ENCODE assay signal across 16 cellular contexts in the genomic region with DNA sequence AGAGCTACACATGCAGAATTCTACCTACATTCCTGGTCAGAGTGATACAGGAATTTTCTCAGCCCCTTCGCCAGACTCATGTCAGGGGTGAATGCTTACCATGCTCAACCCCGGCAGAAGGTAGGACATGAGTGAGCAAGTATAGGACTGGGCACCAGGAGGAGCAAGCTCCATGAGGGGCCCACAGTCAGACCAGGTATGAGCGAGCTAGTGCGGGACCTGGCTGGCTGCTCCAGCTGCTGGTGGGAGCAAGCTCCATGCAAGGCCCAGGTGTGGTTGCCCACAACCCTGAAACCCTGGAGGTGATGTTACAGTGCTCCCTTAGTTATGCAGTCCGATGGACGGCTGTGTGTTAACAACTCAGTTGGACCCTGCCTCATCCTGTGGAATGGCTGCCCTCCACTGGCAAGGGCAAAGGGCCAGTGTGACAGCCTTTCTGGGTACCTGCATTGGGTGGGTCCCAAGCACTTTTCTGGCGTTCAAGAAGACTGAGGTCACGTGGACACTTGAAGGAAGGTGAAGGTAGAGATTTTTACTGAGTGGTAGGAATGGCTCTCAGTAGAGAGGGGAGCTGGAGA.
"Had no signal": no experiment of that assay in that cellular context is flagged by ENCODE, and none has a peak within 500 bp of the region (broad histone marks: within the 10 kb centered on the region; RNA-seq: fewer than 3 reads in every experiment).

No MANE protein-coding gene starts in this region.

- ATAC-seq: activated CD4-positive, alpha-beta T cell treated with anti-CD3 and anti-CD28 coated beads for 36 hours; activated CD8-positive, alpha-beta T cell treated with anti-CD3 and anti-CD28 coated beads for 36 hours; gastrocnemius medialis; right cardiac atrium had no signal

- FAIRE-seq: astrocyte, keratinocyte had no signal

- H3K9me3 ChIP-seq: colonic mucosa, gastrocnemius medialis, left ventricle myocardium inferior, transverse colon had no signal

- H3K27ac ChIP-seq: colonic mucosa, gastrocnemius medialis, left ventricle myocardium inferior, transverse colon had no signal

- DNase-seq: activated CD4-positive, alpha-beta T cell treated with anti-CD3 and anti-CD28 coated beads for 36 hours; activated CD8-positive, alpha-beta memory T cell treated with anti-CD3 and anti-CD28 coated beads, Interleukin-2, amount 50 U/mL, for 48 hours; activated CD8-positive, alpha-beta T cell treated with anti-CD3 and anti-CD28 coated beads for 36 hours; activated naive CD4-positive, alpha-beta T cell; colonic mucosa; effector CD4-positive, alpha-beta T cell; gastrocnemius medialis; left ventricle myocardium inferior; mesendoderm; substantia nigra; SW 1271; transverse colon had no signal

- H3K36me3 ChIP-seq: colonic mucosa, gastrocnemius medialis, left ventricle myocardium inferior, transverse colon had no signal

- H3K4me3 ChIP-seq: colonic mucosa, gastrocnemius medialis, left ventricle myocardium inferior, smooth muscle cell, transverse colon had no signal

- H3K9me3 Mint-ChIP-seq: activated CD8-positive, alpha-beta T cell treated with anti-CD3 and anti-CD28 coated beads for 36 hours had no signal

- H3K4me3 Mint-ChIP-seq: activated CD4-positive, alpha-beta T cell treated with anti-CD3 and anti-CD28 coated beads for 36 hours; activated CD8-positive, alpha-beta T cell treated with anti-CD3 and anti-CD28 coated beads for 36 hours had no signal

- H3K27ac Mint-ChIP-seq: activated CD4-positive, alpha-beta T cell treated with anti-CD3 and anti-CD28 coated beads for 36 hours; activated CD8-positive, alpha-beta T cell treated with anti-CD3 and anti-CD28 coated beads for 36 hours had no signal

- H3K27me3 ChIP-seq: colonic mucosa, gastrocnemius medialis, transverse colon had no signal
